In genomic region chr1:179882253-179883039, GRCh38 we compare ENCODE assay signal across 1 cellular context.
TF ChIP-seq lines count a peak whose summit lies in the region.

Gene TOR1AIP1, plus strand, starts transcription at chr1:179882285. Its CDS starts 218 bp downstream, at chr1:179882503.

TF ChIP-seq in K562, 482 proteins besides CTCF, POLR2A, EP300 and RAD21 (continued from another document and continues in another):
- no peak for TF ChIP-seq POLR3G (IDR thresholded peaks at IDR 0.05; ENCODE audit: extremely low read depth, insufficient read length, insufficient replicate concordance)
- 0 out of 2 replicates have a peak, but pooled peaks have one; percentile 84 for TF ChIP-seq ZBTB43 (CRISPR knock-in tag; IDR thresholded peaks at IDR 0.05)
- peak; percentile 83 for TF ChIP-seq ASH1L (IDR thresholded peaks at IDR 0.05; ENCODE audit: borderline replicate concordance, low read depth, partially characterized antibody)
- no peak for TF ChIP-seq ZNF584 (CRISPR knock-in tag; IDR thresholded peaks at IDR 0.05; ENCODE audit: low read depth)
- TF ChIP-seq NELFE (IDR thresholded peaks at IDR 0.05; ENCODE audit: insufficient read depth, insufficient read length), result no peak
- TF ChIP-seq CREM (IDR thresholded peaks at IDR 0.05; ENCODE audit: low read depth), result peak; percentile 96
- peak in 1 of 2 experiments; percentile 11; a peak in 3 of 4 replicates for TF ChIP-seq HDAC1 (IDR thresholded peaks at IDR 0.05)
- TF ChIP-seq RHOXF2B (CRISPR knock-in tag; conservative IDR thresholded peaks at IDR 0.05), result peak; percentile 63; the same call in 1 of the 2 replicates
- TF ChIP-seq ZFPM2 (CRISPR knock-in tag; IDR thresholded peaks at IDR 0.05), result no peak; the same call in 1 of the 2 replicates
- no peak for TF ChIP-seq ZNF785 (CRISPR knock-in tag; IDR thresholded peaks at IDR 0.05)
- peak; percentile 99 for TF ChIP-seq ZFX (CRISPR knock-in tag; IDR thresholded peaks at IDR 0.05)
- no peak for TF ChIP-seq MAFG (tag; conservative IDR thresholded peaks at IDR 0.05)
- peak; percentile 68; the same call in 1 of the 2 replicates for TF ChIP-seq MGA (IDR thresholded peaks at IDR 0.05)
- peak; percentile 74 for TF ChIP-seq HMGXB4 (CRISPR knock-in tag; IDR thresholded peaks at IDR 0.05)
- TF ChIP-seq SIN3B (IDR thresholded peaks at IDR 0.05; ENCODE audit: low read depth), result peak; percentile 83
- no peak for TF ChIP-seq ZNF146 (CRISPR knock-in tag; IDR thresholded peaks at IDR 0.05; ENCODE audit: unreplicated experiment)
- TF ChIP-seq HMBOX1 (IDR thresholded peaks at IDR 0.05), result no peak
- no peak for TF ChIP-seq CLOCK (CRISPR knock-in tag; IDR thresholded peaks at IDR 0.05; ENCODE audit: borderline replicate concordance)
- TF ChIP-seq ZBTB9 (CRISPR knock-in tag; IDR thresholded peaks at IDR 0.05), result peak; percentile 31; the same call in 1 of the 2 replicates
- TF ChIP-seq DMBX1 (CRISPR knock-in tag; IDR thresholded peaks at IDR 0.05; ENCODE audit: borderline replicate concordance), result peak; percentile 93
- TF ChIP-seq HDAC8 (tag; IDR thresholded peaks at IDR 0.05), result peak; percentile 64; the same call in 1 of the 2 replicates
- peak; percentile 68; the same call in 1 of the 2 replicates for TF ChIP-seq RFX7 (CRISPR knock-in tag; IDR thresholded peaks at IDR 0.05)
- TF ChIP-seq ZNF436 (CRISPR knock-in tag; IDR thresholded peaks at IDR 0.05), result no peak
- peak; percentile 78 to 88; a peak in 3 of 4 replicates for TF ChIP-seq UBTF (IDR thresholded peaks at IDR 0.05; ENCODE audit: borderline replicate concordance in 1 of 2, low read depth in 2 of 2, low read length in 2 of 2)
- no peak for TF ChIP-seq FOXJ3 (CRISPR knock-in tag; IDR thresholded peaks at IDR 0.05)
- TF ChIP-seq ZNF583 (CRISPR knock-in tag; IDR thresholded peaks at IDR 0.05), result peak; percentile 89
- TF ChIP-seq ZNF165 (CRISPR knock-in tag; IDR thresholded peaks at IDR 0.05; ENCODE audit: borderline replicate concordance), result peak; percentile 89
- TF ChIP-seq JUNB (CRISPR knock-in tag; conservative IDR thresholded peaks at IDR 0.05), result peak; percentile 38; the same call in 1 of the 2 replicates
- no peak for TF ChIP-seq TAF15 (IDR thresholded peaks at IDR 0.05; ENCODE audit: low read depth, low read length)
- no peak; the same call in 1 of the 2 replicates for TF ChIP-seq TARDBP (IDR thresholded peaks at IDR 0.05)
- TF ChIP-seq SP1 (CRISPR knock-in tag; IDR thresholded peaks at IDR 0.05), result peak; percentile 97
- peak; percentile 80; the same call in 1 of the 2 replicates for TF ChIP-seq HOMEZ (CRISPR knock-in tag; IDR thresholded peaks at IDR 0.05)
- TF ChIP-seq ZNF707 (CRISPR knock-in tag; conservative IDR thresholded peaks at IDR 0.05), result peak; percentile 80
- TF ChIP-seq ESRRB (CRISPR knock-in tag; IDR thresholded peaks at IDR 0.05; ENCODE audit: borderline replicate concordance), result no peak
- peak; percentile 98 for TF ChIP-seq ELF1 (tag; IDR thresholded peaks at IDR 0.05)
